ENCODE assay signal across 12 cellular contexts in the genomic region with DNA sequence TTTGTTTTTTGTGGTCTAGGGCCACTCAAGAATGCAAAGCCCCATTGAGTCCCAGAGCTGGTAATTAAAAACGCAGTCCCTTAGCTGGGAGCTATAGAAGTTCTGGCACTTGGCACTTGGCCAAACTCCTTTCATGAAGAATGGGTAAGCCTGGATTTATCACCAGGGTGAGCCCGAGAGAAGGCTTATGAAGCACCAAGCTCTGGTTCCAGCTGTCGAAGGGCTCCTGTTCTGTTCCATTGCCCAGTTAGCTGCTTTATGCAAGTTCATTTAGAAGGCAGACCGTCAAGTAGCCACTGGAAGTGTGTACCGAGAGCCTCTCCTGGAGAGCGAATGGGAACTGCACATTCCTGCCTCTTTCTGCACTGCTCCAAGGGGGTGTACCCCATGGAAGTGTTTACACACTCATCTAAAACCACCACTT. TPM values are rescaled to one million over a fixed set of nuclear protein-coding genes. Genes with fewer than 3 reads are reported as not detected.
A peak's percentile ranks its signal among the peaks of the same experiment; 100 is the strongest.
DNase-seq lines count a peak whose midpoint lies in the region; TF ChIP-seq lines count a peak whose summit lies in the region.
"Had no signal": no experiment of that assay in that cellular context is flagged by ENCODE, and none has a peak within 500 bp of the region (broad histone marks: within the 10 kb centered on the region; RNA-seq: fewer than 3 reads in every experiment).

No MANE protein-coding gene starts in this region.

- H3K27me3 ChIP-seq in SK-N-SH (ENCODE audit: insufficient read depth) (peaks cover 44% of the 10 kb centered on the region), suprapubic skin (peaks cover 35% of the 10 kb centered on the region)

- peaks cover 31% of the 10 kb centered on the region for H3K27me3 Mint-ChIP-seq in activated T-helper 2 cell treated with anti-CD3 and anti-CD28 coated beads, Interferon-gamma antibody, Interleukin-2, Interleukin-4, amounts not matched to agents 10 μg/mL and 5 μg/mL and 100 μg/mL, durations not matched to agents 14 hours and 24 hours and 36 hours (ENCODE audit: low read depth)

- H3K4me1 Mint-ChIP-seq in activated T-helper 2 cell treated with anti-CD3 and anti-CD28 coated beads, Interferon-gamma antibody, Interleukin-2, Interleukin-4, amounts not matched to agents 10 μg/mL and 5 μg/mL and 100 μg/mL, durations not matched to agents 14 hours and 24 hours and 36 hours (ENCODE audit: low read depth) = peaks cover 3% of the 10 kb centered on the region
- H3K4me1 Mint-ChIP-seq: stimulated activated naive B cell treated with anti-CD40 and anti-IgM and Interleukin-4, amounts not matched to agents 10 μg/mL and 1 μg/mL and 100 μg/mL, for 72 hours had no signal

- H3K9ac ChIP-seq in SK-N-SH = no peak overlapping the region

- no peak for TF ChIP-seq CTCF in SK-N-SH (IDR thresholded peaks at IDR 0.05)
- no peak for TF ChIP-seq CTCF in GM13977 (IDR thresholded peaks at IDR 0.05; ENCODE audit: extremely low read depth, insufficient read depth, missing control alignments)
- no peak for TF ChIP-seq CTCF in suprapubic skin (IDR thresholded peaks at IDR 0.05)

- no peaks in the 10 kb centered on the region for H3K79me2 ChIP-seq in SK-N-SH (ENCODE audit: insufficient read depth)

- TF ChIP-seq POLR2A in suprapubic skin (IDR thresholded peaks at IDR 0.05) = no peak

- H3K9me2 ChIP-seq in SK-N-SH = no peaks in the 10 kb centered on the region

- TF ChIP-seq EP300 in SK-N-SH (IDR thresholded peaks at IDR 0.05; ENCODE audit: borderline replicate concordance in 1 of 2, low read depth in 1 of 2, low read length in 1 of 2) (no peak), suprapubic skin (IDR thresholded peaks at IDR 0.05) (no peak)

- H3K4me2 ChIP-seq in SK-N-SH = no peak overlapping the region

- peaks cover 0 to 4% of the 10 kb centered on the region in 2 experiments; a peak in 1 of 4 replicates for H3K4me1 ChIP-seq in SK-N-SH (ENCODE audit: control insufficient read depth in 1 of 2, insufficient read depth in 2 of 2, low read depth in 1 of 2, low read length in 1 of 2)
- H3K4me1 ChIP-seq in suprapubic skin = no peaks in the 10 kb centered on the region

- H3K27ac ChIP-seq in SK-N-SH (ENCODE audit: low read depth in 2 of 2, low read length in 1 of 2) = no peak overlapping the region
- no peak overlapping the region for H3K27ac ChIP-seq in suprapubic skin

- 6% methylated on average over 6 of the region's 6 CpGs for WGBS in SK-N-SH (ENCODE audit: low lambda C conversion rate)
- WGBS in suprapubic skin = 26% methylated on average over 6 of the region's 6 CpGs

- no peaks in the 10 kb centered on the region for H3K36me3 ChIP-seq in SK-N-SH (replicated peaks in 1 of 2; ENCODE audit: control insufficient read depth in 1 of 2, insufficient read depth in 2 of 2, low read length in 1 of 2)
- no peaks in the 10 kb centered on the region for H3K36me3 ChIP-seq in suprapubic skin

- no peaks in the 10 kb centered on the region for H4K20me1 ChIP-seq in SK-N-SH (ENCODE audit: insufficient read depth)

- no peaks in the 10 kb centered on the region for H3F3A ChIP-seq in SK-N-SH (replicated peaks; ENCODE audit: insufficient read depth)

- H2AFZ ChIP-seq in SK-N-SH (ENCODE audit: low read depth) = no peak overlapping the region

- no peaks in the 10 kb centered on the region for H3K9me3 ChIP-seq in SK-N-SH
- no peaks in the 10 kb centered on the region for H3K9me3 ChIP-seq in suprapubic skin

- no peak overlapping the region for H3K4me3 ChIP-seq in SK-N-SH (ENCODE audit: low read depth in 2 of 2, low read length in 1 of 2)
- H3K4me3 ChIP-seq in suprapubic skin = no peak overlapping the region

- H3K27ac Mint-ChIP-seq in activated T-helper 2 cell treated with anti-CD3 and anti-CD28 coated beads, Interferon-gamma antibody, Interleukin-2, Interleukin-4, amounts not matched to agents 10 μg/mL and 5 μg/mL and 100 μg/mL, durations not matched to agents 14 hours and 24 hours and 36 hours = no peak overlapping the region
- H3K27ac Mint-ChIP-seq: activated CD8-positive, alpha-beta T cell treated with anti-CD3 and anti-CD28 coated beads, Interleukin-2, amount 10 ng/mL, durations not matched to agents 7 days and 5 days; stimulated activated naive B cell treated with anti-CD40 and anti-IgM and Interleukin-4, amounts not matched to agents 10 μg/mL and 1 μg/mL and 100 μg/mL, for 72 hours had no signal

- POLR2A ChIA-PET in SK-N-SH (lab: Yijun Ruan, JAX) = interaction anchor here (1.1 kb wide), 1 partner anchor 77 kb away, joined by 3 read pairs; a partner anchor contains a TSS

- H3K4me3 Mint-ChIP-seq in activated T-helper 2 cell treated with anti-CD3 and anti-CD28 coated beads, Interferon-gamma antibody, Interleukin-2, Interleukin-4, amounts not matched to agents 10 μg/mL and 5 μg/mL and 100 μg/mL, durations not matched to agents 14 hours and 24 hours and 36 hours (ENCODE audit: low read depth) = no peak overlapping the region
- H3K4me3 Mint-ChIP-seq: activated CD8-positive, alpha-beta T cell treated with anti-CD3 and anti-CD28 coated beads, Interleukin-2, amount 10 ng/mL, durations not matched to agents 7 days and 5 days; stimulated activated naive B cell treated with anti-CD40 and anti-IgM and Interleukin-4, amounts not matched to agents 10 μg/mL and 1 μg/mL and 100 μg/mL, for 72 hours had no signal

- DNase-seq in DMS79 treated with DMSO at 0.1 percent for 48 hours (lab: John Stamatoyannopoulos, UW) (peak; percentile 87), NCI-H187 treated with DMSO at 0.1 percent for 48 hours (lab: John Stamatoyannopoulos, UW) (peak; percentile 68), SK-N-SH (peak; percentile 70), medulla oblongata (ENCODE audit: extremely low spot score) (peak; percentile 4), GM13977 (ENCODE audit: low spot score) (no peak), suprapubic skin (ENCODE audit: low spot score in 2 of 2) (no peak), GM19240 (ENCODE audit: insufficient read length, low spot score) (no peak)
- no peak for DNase-seq in activated T-helper 2 cell treated with anti-CD3 and anti-CD28 coated beads, Interferon-gamma antibody, Interleukin-2, Interleukin-4, amounts not matched to agents 10 μg/mL and 5 μg/mL and 100 μg/mL, durations not matched to agents 14 hours and 24 hours and 36 hours (ENCODE audit: low spot score)
- DNase-seq: activated CD8-positive, alpha-beta T cell treated with anti-CD3 and anti-CD28 coated beads, Interleukin-2, amount 10 ng/mL, durations not matched to agents 7 days and 5 days; midbrain; stimulated activated naive B cell treated with anti-CD40 and anti-IgM and Interleukin-4, amounts not matched to agents 10 μg/mL and 1 μg/mL and 100 μg/mL, for 72 hours had no signal

- H3K36me3 Mint-ChIP-seq in activated T-helper 2 cell treated with anti-CD3 and anti-CD28 coated beads, Interferon-gamma antibody, Interleukin-2, Interleukin-4, amounts not matched to agents 10 μg/mL and 5 μg/mL and 100 μg/mL, durations not matched to agents 14 hours and 24 hours and 36 hours (ENCODE audit: low read depth) = no peaks in the 10 kb centered on the region
- H3K36me3 Mint-ChIP-seq: stimulated activated naive B cell treated with anti-CD40 and anti-IgM and Interleukin-4, amounts not matched to agents 10 μg/mL and 1 μg/mL and 100 μg/mL, for 72 hours had no signal

- H3K9me3 Mint-ChIP-seq in activated T-helper 2 cell treated with anti-CD3 and anti-CD28 coated beads, Interferon-gamma antibody, Interleukin-2, Interleukin-4, amounts not matched to agents 10 μg/mL and 5 μg/mL and 100 μg/mL, durations not matched to agents 14 hours and 24 hours and 36 hours = peaks cover 6% of the 10 kb centered on the region

- no peak for TF ChIP-seq RAD21 in SK-N-SH (IDR thresholded peaks at IDR 0.05; ENCODE audit: low read length)

- intact Hi-C loops in activated T-helper 2 cell treated with anti-CD3 and anti-CD28 coated beads, Interferon-gamma antibody, Interleukin-2, Interleukin-4, amounts not matched to agents 10 μg/mL and 5 μg/mL and 100 μg/mL, durations not matched to agents 14 hours and 24 hours and 36 hours (cut with micrococcal nuclease) = no loop called here

- CTCF ChIA-PET in SK-N-SH (lab: Yijun Ruan, JAX) = interaction anchor here (0.7 to 7.7 kb wide), 6 partner anchors 9 to 49 kb away, joined by 3 to 56 read pairs (median 4); a partner anchor contains a TSS

- in situ Hi-C loops in GM13977 (cut with MboI; ENCODE audit: low pct_unique_long_range_greater_than_20kb, low sequenced_read_pairs, unreplicated experiment) = no loop called here

TF ChIP-seq in SK-N-SH, 30 proteins besides CTCF, POLR2A, EP300 and RAD21 (continues in another document):
- peak; percentile 40; the same call in 1 of the 2 replicates for TF ChIP-seq NFIC (IDR thresholded peaks at IDR 0.05; ENCODE audit: borderline replicate concordance)

RNA-seq across cellular contexts. Expression of a gene that starts 14.2 kb away (rescaled TPM):
- polyA plus RNA-seq in SK-N-SH (2012; rRNA removed) = not detected in 2 replicates
- 0.03 TPM in 1 of 2 replicates, not detected in the other for polyA plus RNA-seq in SK-N-SH (2012; cell fraction: cytosol; rRNA removed)
- not detected in 2 replicates for polyA plus RNA-seq in SK-N-SH (2012; cell fraction: nucleus; rRNA removed)
- total RNA-seq in activated T-helper 2 cell treated with anti-CD3 and anti-CD28 coated beads, Interferon-gamma antibody, Interleukin-2, Interleukin-4, amounts not matched to agents 10 μg/mL and 5 μg/mL and 100 μg/mL, durations not matched to agents 14 hours and 24 hours and 36 hours = 0.50 and 0.78 TPM in 2 replicates
- under 1 TPM in 2 of 4 donors, not detected in 2; 0.68 to 0.83 TPM for total RNA-seq in suprapubic skin
- total RNA-seq: activated CD8-positive, alpha-beta T cell treated with anti-CD3 and anti-CD28 coated beads, Interleukin-2, amount 10 ng/mL, durations not matched to agents 7 days and 5 days; glomerular endothelial cell had no signal

RNA-seq across cellular contexts. Expression of a gene that starts 17.5 kb away (rescaled TPM):
- polyA plus RNA-seq in SK-N-SH (2012; rRNA removed) = not detected in 2 replicates
- not detected in 2 replicates for polyA plus RNA-seq in SK-N-SH (2012; cell fraction: cytosol; rRNA removed)
- not detected in 2 replicates for polyA plus RNA-seq in SK-N-SH (2012; cell fraction: nucleus; rRNA removed)
- total RNA-seq in activated T-helper 2 cell treated with anti-CD3 and anti-CD28 coated beads, Interferon-gamma antibody, Interleukin-2, Interleukin-4, amounts not matched to agents 10 μg/mL and 5 μg/mL and 100 μg/mL, durations not matched to agents 14 hours and 24 hours and 36 hours = not detected in 2 replicates
- total RNA-seq in suprapubic skin = not detected
- total RNA-seq: activated CD8-positive, alpha-beta T cell treated with anti-CD3 and anti-CD28 coated beads, Interleukin-2, amount 10 ng/mL, durations not matched to agents 7 days and 5 days; glomerular endothelial cell had no signal

RNA-seq across cellular contexts. Expression of a gene that starts 46.7 kb away (rescaled TPM):
- not detected in 2 replicates for polyA plus RNA-seq in SK-N-SH (2012; rRNA removed)
- polyA plus RNA-seq in SK-N-SH (2012; cell fraction: cytosol; rRNA removed) = not detected in 2 replicates
- polyA plus RNA-seq in SK-N-SH (2012; cell fraction: nucleus; rRNA removed) = not detected in 2 replicates
- total RNA-seq in activated T-helper 2 cell treated with anti-CD3 and anti-CD28 coated beads, Interferon-gamma antibody, Interleukin-2, Interleukin-4, amounts not matched to agents 10 μg/mL and 5 μg/mL and 100 μg/mL, durations not matched to agents 14 hours and 24 hours and 36 hours = not detected in 2 replicates
- not detected for total RNA-seq in suprapubic skin
- total RNA-seq: activated CD8-positive, alpha-beta T cell treated with anti-CD3 and anti-CD28 coated beads, Interleukin-2, amount 10 ng/mL, durations not matched to agents 7 days and 5 days; glomerular endothelial cell had no signal

RNA-seq across cellular contexts. Expression of a gene that starts 52.5 kb away (rescaled TPM):
- 0.12 TPM in 1 of 2 replicates, not detected in the other for polyA plus RNA-seq in SK-N-SH (2012; rRNA removed)
- not detected in 2 replicates for polyA plus RNA-seq in SK-N-SH (2012; cell fraction: cytosol; rRNA removed)
- polyA plus RNA-seq in SK-N-SH (2012; cell fraction: nucleus; rRNA removed) = 0.06 TPM in 1 of 2 replicates, not detected in the other
- total RNA-seq in activated T-helper 2 cell treated with anti-CD3 and anti-CD28 coated beads, Interferon-gamma antibody, Interleukin-2, Interleukin-4, amounts not matched to agents 10 μg/mL and 5 μg/mL and 100 μg/mL, durations not matched to agents 14 hours and 24 hours and 36 hours = not detected in 2 replicates
- not detected for total RNA-seq in suprapubic skin
- total RNA-seq: activated CD8-positive, alpha-beta T cell treated with anti-CD3 and anti-CD28 coated beads, Interleukin-2, amount 10 ng/mL, durations not matched to agents 7 days and 5 days; glomerular endothelial cell had no signal

Comparison
In these comparisons a context has a peak if more than half of its experiments do, and no peak if none do; other contexts are left out.
1. DNase-seq: peak in DMS79 treated with DMSO at 0.1 percent for 48 hours (single experiment), NCI-H187 treated with DMSO at 0.1 percent for 48 hours (single experiment), SK-N-SH (single experiment) and medulla oblongata (single experiment); none in GM13977 (single experiment), activated T-helper 2 cell treated with anti-CD3 and anti-CD28 coated beads, Interferon-gamma antibody, Interleukin-2, Interleukin-4, amounts not matched to agents 10 μg/mL and 5 μg/mL and 100 μg/mL, durations not matched to agents 14 hours and 24 hours and 36 hours (single experiment), suprapubic skin (0 of 2) and GM19240 (single experiment).